8 cellular contexts compared by ENCODE assay signal in genomic region chr2:17951563-17951962, GRCh38.
"Had no signal": no experiment of that assay in that cellular context is flagged by ENCODE, and none has a peak within 500 bp of the region (broad histone marks: within the 10 kb centered on the region; RNA-seq: fewer than 3 reads in every experiment).

No MANE protein-coding gene starts in this region.

- ATAC-seq: HepG2 had no signal

- H3K27ac ChIP-seq: GM23248, HL-60 had no signal

- H3K4me1 Mint-ChIP-seq: H9, IgD-negative memory B cell had no signal

- FAIRE-seq: HepG2 had no signal

- H3K27ac Mint-ChIP-seq: IgD-negative memory B cell had no signal

- DNase-seq: GM23248, GOT3, H9, HCEC 1CT, KBM-7 had no signal

- H3K9me3 Mint-ChIP-seq: H9, IgD-negative memory B cell had no signal

- H3K36me3 Mint-ChIP-seq: IgD-negative memory B cell had no signal

- H3K4me3 Mint-ChIP-seq: H9, IgD-negative memory B cell had no signal

- H3K4me3 ChIP-seq: GM23248 had no signal
